ENCODE assay signal across 1 cellular context in the genomic region with DNA sequence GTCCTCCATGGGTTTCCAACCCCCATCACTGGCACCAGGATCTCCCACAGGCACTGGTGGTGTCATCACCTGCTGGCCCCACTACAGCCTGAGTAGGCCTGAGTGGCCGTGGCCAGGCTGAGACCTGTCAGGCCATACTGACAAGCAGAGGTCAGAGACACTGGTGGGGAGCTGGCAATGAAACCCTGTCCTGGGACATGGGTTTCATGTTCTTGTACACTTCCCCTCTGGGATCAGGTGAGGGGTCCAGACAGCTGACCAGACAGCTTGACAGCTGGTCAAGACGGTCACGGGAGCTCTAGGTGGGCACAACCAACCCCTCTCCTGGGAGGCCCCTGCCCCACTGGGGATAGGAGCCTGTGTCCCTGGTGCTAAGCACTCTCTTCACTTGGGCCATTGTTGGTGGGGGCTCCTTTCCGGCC.
TF ChIP-seq lines count a peak whose summit lies in the region.

No MANE protein-coding gene starts in this region.

TF ChIP-seq in GM12878, 131 proteins besides CTCF, POLR2A, EP300 and RAD21:
- no peak for TF ChIP-seq BRCA1 (IDR thresholded peaks at IDR 0.05; ENCODE audit: low read depth, low read length)
- no peak for TF ChIP-seq MXI1 (IDR thresholded peaks at IDR 0.05; ENCODE audit: low read depth, low read length)
- no peak for TF ChIP-seq NR2C1 (IDR thresholded peaks at IDR 0.05)
- TF ChIP-seq SIX5 (IDR thresholded peaks at IDR 0.05; ENCODE audit: low read depth, low read length, severe bottlenecking), result no peak
- TF ChIP-seq RFX5 (IDR thresholded peaks at IDR 0.05; ENCODE audit: low read depth, low read length), result no peak
- TF ChIP-seq, protein P1, sequence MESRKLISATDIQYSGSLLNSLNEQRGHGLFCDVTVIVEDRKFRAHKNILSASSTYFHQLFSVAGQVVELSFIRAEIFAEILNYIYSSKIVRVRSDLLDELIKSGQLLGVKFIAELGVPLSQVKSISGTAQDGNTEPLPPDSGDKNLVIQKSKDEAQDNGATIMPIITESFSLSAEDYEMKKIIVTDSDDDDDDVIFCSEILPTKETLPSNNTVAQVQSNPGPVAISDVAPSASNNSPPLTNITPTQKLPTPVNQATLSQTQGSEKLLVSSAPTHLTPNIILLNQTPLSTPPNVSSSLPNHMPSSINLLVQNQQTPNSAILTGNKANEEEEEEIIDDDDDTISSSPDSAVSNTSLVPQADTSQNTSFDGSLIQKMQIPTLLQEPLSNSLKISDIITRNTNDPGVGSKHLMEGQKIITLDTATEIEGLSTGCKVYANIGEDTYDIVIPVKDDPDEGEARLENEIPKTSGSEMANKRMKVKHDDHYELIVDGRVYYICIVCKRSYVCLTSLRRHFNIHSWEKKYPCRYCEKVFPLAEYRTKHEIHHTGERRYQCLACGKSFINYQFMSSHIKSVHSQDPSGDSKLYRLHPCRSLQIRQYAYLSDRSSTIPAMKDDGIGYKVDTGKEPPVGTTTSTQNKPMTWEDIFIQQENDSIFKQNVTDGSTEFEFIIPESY (IDR thresholded peaks at IDR 0.05), result no peak
- no peak for TF ChIP-seq ZNF384 (IDR thresholded peaks at IDR 0.05; ENCODE audit: borderline replicate concordance, low read depth, low read length)
- TF ChIP-seq WRNIP1 (IDR thresholded peaks at IDR 0.05; ENCODE audit: borderline replicate concordance, low read depth, low read length), result no peak
- TF ChIP-seq NBN (IDR thresholded peaks at IDR 0.05), result no peak
- TF ChIP-seq JUNB (IDR thresholded peaks at IDR 0.05), result no peak
- TF ChIP-seq, protein P2, sequence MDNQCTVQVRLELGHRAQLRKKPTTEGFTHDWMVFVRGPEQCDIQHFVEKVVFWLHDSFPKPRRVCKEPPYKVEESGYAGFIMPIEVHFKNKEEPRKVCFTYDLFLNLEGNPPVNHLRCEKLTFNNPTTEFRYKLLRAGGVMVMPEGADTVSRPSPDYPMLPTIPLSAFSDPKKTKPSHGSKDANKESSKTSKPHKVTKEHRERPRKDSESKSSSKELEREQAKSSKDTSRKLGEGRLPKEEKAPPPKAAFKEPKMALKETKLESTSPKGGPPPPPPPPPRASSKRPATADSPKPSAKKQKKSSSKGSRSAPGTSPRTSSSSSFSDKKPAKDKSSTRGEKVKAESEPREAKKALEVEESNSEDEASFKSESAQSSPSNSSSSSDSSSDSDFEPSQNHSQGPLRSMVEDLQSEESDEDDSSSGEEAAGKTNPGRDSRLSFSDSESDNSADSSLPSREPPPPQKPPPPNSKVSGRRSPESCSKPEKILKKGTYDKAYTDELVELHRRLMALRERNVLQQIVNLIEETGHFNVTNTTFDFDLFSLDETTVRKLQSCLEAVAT (IDR thresholded peaks at IDR 0.05), result no peak
- no peak for TF ChIP-seq TARDBP (IDR thresholded peaks at IDR 0.05; ENCODE audit: borderline replicate concordance)
- no peak for TF ChIP-seq YBX1 (IDR thresholded peaks at IDR 0.05)
- no peak for TF ChIP-seq TCF3 (IDR thresholded peaks at IDR 0.05; ENCODE audit: borderline replicate concordance, insufficient read depth, low read depth, low read length)
- TF ChIP-seq KAT2A (conservative IDR thresholded peaks at IDR 0.05; ENCODE audit: control insufficient read depth, low read depth, low read length), result no peak
- no peak for TF ChIP-seq NFIC (IDR thresholded peaks at IDR 0.05; ENCODE audit: low read depth, low read length)
- TF ChIP-seq, protein P3, sequence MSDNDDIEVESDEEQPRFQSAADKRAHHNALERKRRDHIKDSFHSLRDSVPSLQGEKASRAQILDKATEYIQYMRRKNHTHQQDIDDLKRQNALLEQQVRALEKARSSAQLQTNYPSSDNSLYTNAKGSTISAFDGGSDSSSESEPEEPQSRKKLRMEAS (IDR thresholded peaks at IDR 0.05; ENCODE audit: low read depth, low read length), result no peak
- TF ChIP-seq, protein P4, sequence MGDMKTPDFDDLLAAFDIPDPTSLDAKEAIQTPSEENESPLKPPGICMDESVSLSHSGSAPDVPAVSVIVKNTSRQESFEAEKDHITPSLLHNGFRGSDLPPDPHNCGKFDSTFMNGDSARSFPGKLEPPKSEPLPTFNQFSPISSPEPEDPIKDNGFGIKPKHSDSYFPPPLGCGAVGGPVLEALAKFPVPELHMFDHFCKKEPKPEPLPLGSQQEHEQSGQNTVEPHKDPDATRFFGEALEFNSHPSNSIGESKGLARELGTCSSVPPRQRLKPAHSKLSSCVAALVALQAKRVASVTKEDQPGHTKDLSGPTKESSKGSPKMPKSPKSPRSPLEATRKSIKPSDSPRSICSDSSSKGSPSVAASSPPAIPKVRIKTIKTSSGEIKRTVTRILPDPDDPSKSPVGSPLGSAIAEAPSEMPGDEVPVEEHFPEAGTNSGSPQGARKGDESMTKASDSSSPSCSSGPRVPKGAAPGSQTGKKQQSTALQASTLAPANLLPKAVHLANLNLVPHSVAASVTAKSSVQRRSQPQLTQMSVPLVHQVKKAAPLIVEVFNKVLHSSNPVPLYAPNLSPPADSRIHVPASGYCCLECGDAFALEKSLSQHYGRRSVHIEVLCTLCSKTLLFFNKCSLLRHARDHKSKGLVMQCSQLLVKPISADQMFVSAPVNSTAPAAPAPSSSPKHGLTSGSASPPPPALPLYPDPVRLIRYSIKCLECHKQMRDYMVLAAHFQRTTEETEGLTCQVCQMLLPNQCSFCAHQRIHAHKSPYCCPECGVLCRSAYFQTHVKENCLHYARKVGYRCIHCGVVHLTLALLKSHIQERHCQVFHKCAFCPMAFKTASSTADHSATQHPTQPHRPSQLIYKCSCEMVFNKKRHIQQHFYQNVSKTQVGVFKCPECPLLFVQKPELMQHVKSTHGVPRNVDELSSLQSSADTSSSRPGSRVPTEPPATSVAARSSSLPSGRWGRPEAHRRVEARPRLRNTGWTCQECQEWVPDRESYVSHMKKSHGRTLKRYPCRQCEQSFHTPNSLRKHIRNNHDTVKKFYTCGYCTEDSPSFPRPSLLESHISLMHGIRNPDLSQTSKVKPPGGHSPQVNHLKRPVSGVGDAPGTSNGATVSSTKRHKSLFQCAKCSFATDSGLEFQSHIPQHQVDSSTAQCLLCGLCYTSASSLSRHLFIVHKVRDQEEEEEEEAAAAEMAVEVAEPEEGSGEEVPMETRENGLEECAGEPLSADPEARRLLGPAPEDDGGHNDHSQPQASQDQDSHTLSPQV (IDR thresholded peaks at IDR 0.05), result no peak
- no peak for TF ChIP-seq HDAC2 (IDR thresholded peaks at IDR 0.05)
- TF ChIP-seq BMI1 (IDR thresholded peaks at IDR 0.05; ENCODE audit: borderline replicate concordance), result no peak
TF ChIP-seq in GM12878: peak in this region for 0.
